Comparison of ENCODE assay signal across 28 cellular contexts in the genomic region with DNA sequence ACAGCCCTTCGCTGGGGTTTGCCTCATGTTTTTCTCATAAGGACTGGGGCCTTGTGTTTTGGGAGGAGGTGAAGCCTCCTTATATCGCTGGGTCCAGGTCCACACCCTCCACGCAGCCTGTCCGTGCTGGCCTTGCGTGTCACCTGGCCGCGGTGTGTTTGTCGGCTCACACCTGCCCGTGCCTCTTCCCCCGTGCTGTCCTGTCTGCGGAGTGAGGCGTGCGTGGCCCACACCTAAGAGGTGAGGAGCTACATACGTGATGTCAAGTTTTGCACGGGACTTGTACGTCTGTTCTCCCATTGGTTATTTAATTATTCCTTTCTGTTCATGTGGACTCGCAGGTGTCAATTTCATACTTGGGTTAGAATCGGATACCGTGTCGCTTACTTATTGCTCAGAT.
"Had no signal": no experiment of that assay in that cellular context is flagged by ENCODE, and none has a peak within 500 bp of the region (broad histone marks: within the 10 kb centered on the region; RNA-seq: fewer than 3 reads in every experiment).

No MANE protein-coding gene starts in this region.

- H3K27ac Mint-ChIP-seq: immature natural killer cell; mesothelial cell of epicardium; natural killer cell; stimulated activated naive CD8-positive, alpha-beta T cell treated with anti-CD3 and anti-CD28 coated beads, Interleukin-15, Interleukin-2, amounts not matched to agents 100 ng/mL and 50 ng/mL, for 24 hours; type B pancreatic cell had no signal

- ATAC-seq: natural killer cell, pancreas, right cardiac atrium, sciatic nerve had no signal

- DNase-seq: hypothalamus; immature natural killer cell; kidney; left ventricle myocardium inferior; mesendoderm; naive B cell; natural killer cell; nephron progenitor cell; nucleus accumbens; retina; stimulated activated CD4-positive, alpha-beta T cell treated with anti-CD3 and anti-CD28 coated beads, Interleukin-12 subunit alpha, Interleukin-12 subunit beta, amount 100 ng/mL, for 4 hours; stimulated activated CD4-positive, alpha-beta T cell treated with anti-CD3 and anti-CD28 coated beads, Interleukin-15, amount 100 ng/mL, for 24 hours; stimulated activated CD4-positive, alpha-beta T cell treated with anti-CD3 and anti-CD28 coated beads, Interleukin-2, amount 100 ng/mL, for 24 hours; stimulated activated CD4-positive, alpha-beta T cell treated with anti-CD3 and anti-CD28 coated beads, Interleukin-4, amount 100 ng/mL, for 1 hour; stimulated activated naive CD4-positive, alpha-beta T cell; uterus had no signal

- H3K4me1 ChIP-seq: left ventricle myocardium inferior, pancreas, suprapubic skin, tibial nerve, uterus had no signal

- H3K9me3 ChIP-seq: pancreas, prostate gland had no signal

- H3K27me3 Mint-ChIP-seq: naive B cell; stimulated activated naive CD8-positive, alpha-beta T cell treated with anti-CD3 and anti-CD28 coated beads, Interleukin-15, Interleukin-2, amounts not matched to agents 100 ng/mL and 50 ng/mL, for 24 hours; type B pancreatic cell had no signal

- H3K27me3 ChIP-seq: pancreas had no signal

- H3K4me3 ChIP-seq: left ventricle myocardium inferior, lung, pancreas, prostate gland, skin epidermis, suprapubic skin, tibial nerve, uterus had no signal

- H3K27ac ChIP-seq: left ventricle myocardium inferior, pancreas, skin epidermis, suprapubic skin, tibial nerve, uterus had no signal

- FAIRE-seq: islet of Langerhans, kidney, pancreas had no signal

- H3K4me3 Mint-ChIP-seq: immature natural killer cell; mesothelial cell of epicardium; naive B cell; natural killer cell; nephron progenitor cell; stimulated activated naive CD8-positive, alpha-beta T cell treated with anti-CD3 and anti-CD28 coated beads, Interleukin-15, Interleukin-2, amounts not matched to agents 100 ng/mL and 50 ng/mL, for 24 hours; type B pancreatic cell had no signal

- H3K36me3 ChIP-seq: pancreas, prostate gland, suprapubic skin, tibial nerve, uterus had no signal

- H3K4me1 Mint-ChIP-seq: mesothelial cell of epicardium had no signal
